Comparison of ENCODE assay signal across 1 cellular context in the genomic region with DNA sequence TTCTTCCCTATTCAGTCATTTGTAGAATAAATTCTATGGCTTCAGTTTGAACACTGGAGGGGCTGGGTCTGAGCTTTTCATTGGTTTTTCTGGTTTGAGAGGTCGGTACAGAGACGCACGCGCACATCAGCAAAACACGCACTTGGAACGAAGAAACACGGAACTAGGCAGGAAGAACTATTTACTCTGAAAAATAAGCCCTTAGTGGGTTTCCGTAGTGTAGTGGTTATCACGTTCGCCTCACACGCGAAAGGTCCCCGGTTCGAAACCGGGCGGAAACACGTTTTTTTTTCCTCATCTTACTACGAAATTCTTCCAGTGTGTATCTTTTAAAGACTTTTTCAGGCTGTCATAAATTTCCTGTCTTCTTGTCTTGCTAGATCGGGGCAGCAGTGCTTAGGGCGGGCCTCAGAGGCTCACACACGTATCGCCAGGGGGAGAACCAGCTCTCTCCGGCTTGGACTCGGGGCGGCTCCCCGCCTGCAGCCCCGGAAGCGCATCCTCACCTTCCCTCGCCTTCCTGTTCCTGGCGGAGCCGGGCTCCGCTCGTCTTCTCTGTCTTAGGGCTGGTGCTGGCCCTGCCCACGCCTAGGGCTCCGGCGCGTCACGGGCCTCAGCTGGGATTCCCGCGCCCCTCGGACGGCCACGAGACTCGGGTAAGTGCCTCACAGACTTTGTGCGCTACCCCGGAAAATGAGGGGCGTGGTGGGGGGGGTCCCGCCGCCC.
TF ChIP-seq lines count a peak whose summit lies in the region.

HMGN4 (plus strand) TSS at position 521 of the 726 bp plus-strand sequence. CDS start 6,841 bp downstream, outside the sequence.

TF ChIP-seq in HepG2, 621 proteins besides CTCF, POLR2A, EP300 and RAD21 (continued from another document and continues in another):
- TF ChIP-seq, protein P1, sequence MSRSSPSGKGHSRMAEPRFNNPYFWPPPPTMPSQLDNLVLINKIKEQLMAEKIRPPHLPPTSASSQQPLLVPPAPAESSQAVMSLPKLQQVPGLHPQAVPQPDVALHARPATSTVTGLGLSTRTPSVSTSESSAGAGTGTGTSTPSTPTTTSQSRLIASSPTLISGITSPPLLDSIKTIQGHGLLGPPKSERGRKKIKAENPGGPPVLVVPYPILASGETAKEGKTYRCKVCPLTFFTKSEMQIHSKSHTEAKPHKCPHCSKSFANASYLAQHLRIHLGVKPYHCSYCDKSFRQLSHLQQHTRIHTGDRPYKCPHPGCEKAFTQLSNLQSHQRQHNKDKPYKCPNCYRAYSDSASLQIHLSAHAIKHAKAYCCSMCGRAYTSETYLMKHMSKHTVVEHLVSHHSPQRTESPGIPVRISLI (CRISPR knock-in tag; IDR thresholded peaks at IDR 0.05; ENCODE audit: borderline replicate concordance): peak; percentile 100
- no peak for TF ChIP-seq ZNF841 (CRISPR knock-in tag; IDR thresholded peaks at IDR 0.05; ENCODE audit: borderline replicate concordance)
- TF ChIP-seq, protein P2, sequence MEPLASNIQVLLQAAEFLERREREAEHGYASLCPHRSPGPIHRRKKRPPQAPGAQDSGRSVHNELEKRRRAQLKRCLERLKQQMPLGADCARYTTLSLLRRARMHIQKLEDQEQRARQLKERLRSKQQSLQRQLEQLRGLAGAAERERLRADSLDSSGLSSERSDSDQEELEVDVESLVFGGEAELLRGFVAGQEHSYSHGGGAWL (CRISPR knock-in tag; IDR thresholded peaks at IDR 0.05): peak; percentile 91; the same call in 1 of the 2 replicates
- TF ChIP-seq KIAA2018 (CRISPR knock-in tag; IDR thresholded peaks at IDR 0.05; ENCODE audit: borderline replicate concordance): peak; percentile 79; the same call in 1 of the 2 replicates
- no peak for TF ChIP-seq ZNF75D (CRISPR knock-in tag; IDR thresholded peaks at IDR 0.05; ENCODE audit: borderline replicate concordance)
- no peak for TF ChIP-seq ZNF562 (CRISPR knock-in tag; IDR thresholded peaks at IDR 0.05; ENCODE audit: borderline replicate concordance)
- TF ChIP-seq ZNF547 (CRISPR knock-in tag; IDR thresholded peaks at IDR 0.05): no peak
- TF ChIP-seq ZNF816 (CRISPR knock-in tag; IDR thresholded peaks at IDR 0.05; ENCODE audit: borderline replicate concordance): peak; percentile 44; the same call in 1 of the 2 replicates
- no peak for TF ChIP-seq WIZ (CRISPR knock-in tag; IDR thresholded peaks at IDR 0.05)
- TF ChIP-seq ZSCAN30 (CRISPR knock-in tag; IDR thresholded peaks at IDR 0.05): no peak; the same call in 1 of the 2 replicates
- TF ChIP-seq ZNF850 (CRISPR knock-in tag; conservative IDR thresholded peaks at IDR 0.05): peak; percentile 90; the same call in 1 of the 2 replicates
- TF ChIP-seq, protein P3, sequence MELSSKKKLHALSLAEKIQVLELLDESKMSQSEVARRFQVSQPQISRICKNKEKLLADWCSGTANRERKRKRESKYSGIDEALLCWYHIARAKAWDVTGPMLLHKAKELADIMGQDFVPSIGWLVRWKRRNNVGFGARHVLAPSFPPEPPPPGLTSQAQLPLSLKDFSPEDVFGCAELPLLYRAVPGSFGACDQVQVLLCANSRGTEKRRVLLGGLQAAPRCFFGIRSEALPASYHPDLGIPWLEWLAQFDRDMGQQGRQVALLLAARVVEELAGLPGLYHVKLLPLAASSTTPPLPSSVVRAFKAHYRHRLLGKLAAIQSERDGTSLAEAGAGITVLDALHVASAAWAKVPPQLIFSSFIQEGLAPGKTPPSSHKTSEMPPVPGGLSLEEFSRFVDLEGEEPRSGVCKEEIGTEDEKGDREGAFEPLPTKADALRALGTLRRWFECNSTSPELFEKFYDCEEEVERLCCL (CRISPR knock-in tag; IDR thresholded peaks at IDR 0.05; ENCODE audit: borderline replicate concordance): no peak
- TF ChIP-seq ZNF616 (CRISPR knock-in tag; IDR thresholded peaks at IDR 0.05; ENCODE audit: low read depth): 0 out of 2 replicates have a peak, but pooled peaks have one; percentile 60
- TF ChIP-seq SETDB1 (CRISPR knock-in tag; IDR thresholded peaks at IDR 0.05; ENCODE audit: borderline replicate concordance): no peak
- TF ChIP-seq RCOR2 (CRISPR knock-in tag; IDR thresholded peaks at IDR 0.05): peak; percentile 45; the same call in 1 of the 2 replicates
- no peak for TF ChIP-seq REL (CRISPR knock-in tag; conservative IDR thresholded peaks at IDR 0.05)
- TF ChIP-seq ZNF343 (CRISPR knock-in tag; IDR thresholded peaks at IDR 0.05): no peak; the same call in 1 of the 2 replicates
- TF ChIP-seq, protein P4, sequence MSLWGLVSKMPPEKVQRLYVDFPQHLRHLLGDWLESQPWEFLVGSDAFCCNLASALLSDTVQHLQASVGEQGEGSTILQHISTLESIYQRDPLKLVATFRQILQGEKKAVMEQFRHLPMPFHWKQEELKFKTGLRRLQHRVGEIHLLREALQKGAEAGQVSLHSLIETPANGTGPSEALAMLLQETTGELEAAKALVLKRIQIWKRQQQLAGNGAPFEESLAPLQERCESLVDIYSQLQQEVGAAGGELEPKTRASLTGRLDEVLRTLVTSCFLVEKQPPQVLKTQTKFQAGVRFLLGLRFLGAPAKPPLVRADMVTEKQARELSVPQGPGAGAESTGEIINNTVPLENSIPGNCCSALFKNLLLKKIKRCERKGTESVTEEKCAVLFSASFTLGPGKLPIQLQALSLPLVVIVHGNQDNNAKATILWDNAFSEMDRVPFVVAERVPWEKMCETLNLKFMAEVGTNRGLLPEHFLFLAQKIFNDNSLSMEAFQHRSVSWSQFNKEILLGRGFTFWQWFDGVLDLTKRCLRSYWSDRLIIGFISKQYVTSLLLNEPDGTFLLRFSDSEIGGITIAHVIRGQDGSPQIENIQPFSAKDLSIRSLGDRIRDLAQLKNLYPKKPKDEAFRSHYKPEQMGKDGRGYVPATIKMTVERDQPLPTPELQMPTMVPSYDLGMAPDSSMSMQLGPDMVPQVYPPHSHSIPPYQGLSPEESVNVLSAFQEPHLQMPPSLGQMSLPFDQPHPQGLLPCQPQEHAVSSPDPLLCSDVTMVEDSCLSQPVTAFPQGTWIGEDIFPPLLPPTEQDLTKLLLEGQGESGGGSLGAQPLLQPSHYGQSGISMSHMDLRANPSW (CRISPR knock-in tag; IDR thresholded peaks at IDR 0.05; ENCODE audit: borderline replicate concordance): no peak; the same call in 1 of the 2 replicates
- TF ChIP-seq MYPOP (CRISPR knock-in tag; IDR thresholded peaks at IDR 0.05): no peak
- no peak for TF ChIP-seq SUZ12 (IDR thresholded peaks at IDR 0.05; ENCODE audit: low read depth, low read length)
- TF ChIP-seq ZNF768 (CRISPR knock-in tag; IDR thresholded peaks at IDR 0.05): peak; percentile 60; the same call in 1 of the 2 replicates
- TF ChIP-seq ARHGAP35 (CRISPR knock-in tag; IDR thresholded peaks at IDR 0.05; ENCODE audit: borderline replicate concordance): peak; percentile 63
- TF ChIP-seq ZNF530 (CRISPR knock-in tag; IDR thresholded peaks at IDR 0.05; ENCODE audit: low read depth): no peak
- peak; percentile 77; the same call in 1 of the 2 replicates for TF ChIP-seq GATAD1 (CRISPR knock-in tag; IDR thresholded peaks at IDR 0.05)
- no peak for TF ChIP-seq ZNF142 (CRISPR knock-in tag; IDR thresholded peaks at IDR 0.05)
- no peak for TF ChIP-seq HNF1B (CRISPR knock-in tag; IDR thresholded peaks at IDR 0.05)
- TF ChIP-seq ZNF670 (CRISPR knock-in tag; IDR thresholded peaks at IDR 0.05; ENCODE audit: borderline replicate concordance): peak; percentile 92
- peak; percentile 81 for TF ChIP-seq HDAC1 (CRISPR knock-in tag; IDR thresholded peaks at IDR 0.05)
